Comparison of ENCODE assay signal across 8 cellular contexts in genomic region chr1:183842817-183843187, GRCh38. TPM values are rescaled to one million over a fixed set of nuclear protein-coding genes. Genes with fewer than 3 reads are reported as not detected.
DNase-seq lines count a peak whose midpoint lies in the region; ATAC-seq and TF ChIP-seq lines count a peak whose summit lies in the region.

No MANE protein-coding gene starts in this region.

- H3K27me3 ChIP-seq in ascending aorta, result no peaks in the 10 kb centered on the region

- H3K36me3 Mint-ChIP-seq in T-helper 2 cell treated with Interferon-gamma antibody and Interleukin-4, amounts not matched to agents 5 μg/mL and 100 μg/mL, for 36 hours (ENCODE audit: low read depth), result peaks cover 2% of the 10 kb centered on the region

- H3K9me3 ChIP-seq in ascending aorta, result no peaks in the 10 kb centered on the region

- peaks cover 29% of the 10 kb centered on the region for H3K4me1 Mint-ChIP-seq in T-helper 2 cell treated with Interferon-gamma antibody and Interleukin-4, amounts not matched to agents 5 μg/mL and 100 μg/mL, for 36 hours (ENCODE audit: low read depth)

- H3K4me1 ChIP-seq in ascending aorta, result peaks cover 0 to 14% of the 10 kb centered on the region in 2 donors

- peak overlapping the region; percentile 76 for H3K4me3 Mint-ChIP-seq in T-helper 2 cell treated with Interferon-gamma antibody and Interleukin-4, amounts not matched to agents 5 μg/mL and 100 μg/mL, for 36 hours

- intact Hi-C loops in ascending aorta (cut with DNase I), result loop anchor here (5.0 kb wide), 1 partner anchor 36 kb away; the partner anchor contains the start of gene RGL1

- H3K9me3 Mint-ChIP-seq in T-helper 2 cell treated with Interferon-gamma antibody and Interleukin-4, amounts not matched to agents 5 μg/mL and 100 μg/mL, for 36 hours, result no peaks in the 10 kb centered on the region

- no peak for TF ChIP-seq CTCF in ascending aorta (IDR thresholded peaks at IDR 0.05)

- no peaks in the 10 kb centered on the region for H3K27me3 Mint-ChIP-seq in T-helper 2 cell treated with Interferon-gamma antibody and Interleukin-4, amounts not matched to agents 5 μg/mL and 100 μg/mL, for 36 hours (ENCODE audit: low read depth)

- DNase-seq in T-helper 2 cell treated with Interferon-gamma antibody and Interleukin-4, amounts not matched to agents 5 μg/mL and 100 μg/mL, for 36 hours (ENCODE audit: low spot score), result no peak
- DNase-seq in T-helper 2 cell (no peak), ascending aorta (ENCODE audit: low spot score in 2 of 2) (no peak), NCI-H2227 (lab: John Stamatoyannopoulos, UW; ENCODE audit: unreplicated experiment) (no peak), AG08395 (ENCODE audit: low spot score) (no peak)
- no peak for DNase-seq in stimulated activated naive CD8-positive, alpha-beta T cell treated with anti-CD3 and anti-CD28 coated beads, Interleukin-15, Interleukin-2, amounts not matched to agents 100 U/mL and 50 U/mL, for 24 hours
- no peak for DNase-seq in activated effector memory CD4-positive, alpha-beta T cell treated with anti-CD3 and anti-CD28 coated beads, Interleukin-2, amount 50 U/mL, for 16 hours

- peak overlapping the region; percentile 3 to 34 for H3K4me3 ChIP-seq in ascending aorta

- H3K27ac ChIP-seq in ascending aorta, result peak overlapping the region; percentile 44 to 51

- H3K27ac Mint-ChIP-seq in T-helper 2 cell treated with Interferon-gamma antibody and Interleukin-4, amounts not matched to agents 5 μg/mL and 100 μg/mL, for 36 hours, result peak overlapping the region; percentile 91

- ATAC-seq in HG02970 (IDR thresholded peaks at IDR 0.05; ENCODE audit: low FRiP score, unreplicated experiment), result peak; percentile 25
- ATAC-seq in stimulated activated naive CD8-positive, alpha-beta T cell treated with anti-CD3 and anti-CD28 coated beads, Interleukin-15, Interleukin-2, amounts not matched to agents 100 U/mL and 50 U/mL, for 24 hours, result peak; percentile 9

- H3K36me3 ChIP-seq in ascending aorta, result no peaks in the 10 kb centered on the region

RNA-seq across cellular contexts. Expression of gene RGL1, which starts 37.9 kb away (rescaled TPM):
- total RNA-seq in ascending aorta, result 23.1 TPM
